In the genomic region with DNA sequence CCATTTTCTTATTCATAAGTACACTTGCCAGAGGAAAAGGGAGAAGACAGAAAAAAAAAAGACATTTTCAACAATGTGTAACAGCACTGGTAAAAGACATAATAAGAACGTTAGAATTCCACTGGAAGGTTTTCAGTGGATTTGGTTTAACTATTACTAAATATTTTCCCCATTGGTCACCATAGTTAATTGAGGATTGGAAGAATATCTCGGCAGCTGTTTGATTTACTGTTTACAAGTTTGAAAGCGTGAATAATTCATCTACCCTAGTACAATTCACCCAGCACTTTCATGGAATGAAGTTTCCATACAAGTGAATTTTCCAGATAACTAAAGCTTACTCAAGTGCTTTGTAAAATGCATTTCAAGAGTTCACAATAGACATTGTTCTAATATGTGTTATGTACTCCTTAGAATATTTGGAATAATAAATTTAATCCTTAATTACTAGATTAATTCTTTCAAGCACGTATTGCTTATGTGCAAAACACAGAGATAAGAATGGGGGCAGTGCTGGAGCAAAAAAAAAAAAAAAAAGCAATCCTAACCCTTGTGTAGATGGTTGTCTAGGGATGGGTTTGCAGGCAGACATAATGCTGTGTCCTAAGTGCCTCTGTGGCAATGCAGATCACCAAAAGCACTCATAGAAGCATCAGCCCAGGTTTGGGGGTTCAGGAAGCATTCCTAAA, we compare ENCODE assay signal across 15 cellular contexts. TPM values are rescaled to one million over a fixed set of nuclear protein-coding genes. Genes with fewer than 3 reads are reported as not detected.
DNase-seq lines count a peak whose midpoint lies in the region; ATAC-seq, FAIRE-seq and TF ChIP-seq lines count a peak whose summit lies in the region.
"Had no signal": no experiment of that assay in that cellular context is flagged by ENCODE, and none has a peak within 500 bp of the region (broad histone marks: within the 10 kb centered on the region; RNA-seq: fewer than 3 reads in every experiment).

No MANE protein-coding gene starts in this region.

- H3K27me3 ChIP-seq in SJCRH30 (no peaks in the 10 kb centered on the region), foreskin keratinocyte (no peaks in the 10 kb centered on the region), thoracic aorta (replicated peaks; ENCODE audit: insufficient read depth) (no peaks in the 10 kb centered on the region)

- H3K36me3 ChIP-seq in SJCRH30 (no peaks in the 10 kb centered on the region), thoracic aorta (no peaks in the 10 kb centered on the region), kidney (ENCODE audit: control insufficient read depth in 1 of 2, insufficient read depth in 2 of 2, low read length in 2 of 2) (peaks cover 0 to 8% of the 10 kb centered on the region in 2 donors)

- intact Hi-C loops in kidney (cut with DNase I) = no loop called here

- FAIRE-seq in kidney (lab: Jason Lieb, UNC) = no peak

- H3K4me3 ChIP-seq in SJCRH30 (peak overlapping the region; percentile 50), thoracic aorta (peak overlapping the region; percentile 57), kidney (ENCODE audit: low read length in 2 of 2) (no peak overlapping the region)

- H3K27ac ChIP-seq in SJCRH30 = peak overlapping the region; percentile 99
- peak overlapping the region; percentile 66 for H3K27ac ChIP-seq in foreskin keratinocyte
- peak overlapping the region in 1 of 2 donors; percentile 28 for H3K27ac ChIP-seq in thoracic aorta
- H3K27ac ChIP-seq in kidney (ENCODE audit: low read depth in 2 of 2, low read length in 2 of 2) = no peak overlapping the region

- TF ChIP-seq CTCF in foreskin keratinocyte (conservative IDR thresholded peaks at IDR 0.05) = no peak
- TF ChIP-seq CTCF in thoracic aorta (IDR thresholded peaks at IDR 0.05) = no peak
- no peak for TF ChIP-seq CTCF in kidney (IDR thresholded peaks at IDR 0.05; ENCODE audit: borderline replicate concordance, extremely low read depth, insufficient read depth)

- H3K9ac ChIP-seq in kidney (ENCODE audit: low read length in 2 of 2) = no peak overlapping the region

- H3K9me3 ChIP-seq in SJCRH30 (replicated peaks) = no peaks in the 10 kb centered on the region; the same call in 1 of the 2 replicates
- peaks cover 3% of the 10 kb centered on the region for H3K9me3 ChIP-seq in thoracic aorta
- peaks cover 0 to 5% of the 10 kb centered on the region in 2 donors for H3K9me3 ChIP-seq in kidney (ENCODE audit: control insufficient read depth in 1 of 2, low read length in 2 of 2)

- peak; percentile 34 to 78 for DNase-seq in SJCRH30
- DNase-seq in foreskin keratinocyte = no peak
- DNase-seq in thoracic aorta (ENCODE audit: low spot score) = no peak
- no peak for DNase-seq in NCI-H1436 (lab: John Stamatoyannopoulos, UW)
- no peak for DNase-seq in kidney
- no peak for DNase-seq in NCI-H345 (lab: John Stamatoyannopoulos, UW)
- DNase-seq: activated CD4-positive, alpha-beta T cell treated with anti-CD3 and anti-CD28 coated beads for 1 hour; activated CD8-positive, alpha-beta memory T cell treated with anti-CD3 and anti-CD28 coated beads, Interleukin-2, amount 50 U/mL, for 48 hours; CD4-positive, alpha-beta T cell; NCI-H524 treated with DMSO at 0.1 percent for 48 hours; RPMI8226; T-helper 17 cell had no signal

- peaks cover 25% of the 10 kb centered on the region for H3K4me1 ChIP-seq in SJCRH30
- H3K4me1 ChIP-seq in foreskin keratinocyte = no peaks in the 10 kb centered on the region
- H3K4me1 ChIP-seq in thoracic aorta (ENCODE audit: control insufficient read depth in 1 of 2, low read depth in 2 of 2) = peaks cover 6 to 7% of the 10 kb centered on the region in 2 donors
- no peaks in the 10 kb centered on the region for H3K4me1 ChIP-seq in kidney (ENCODE audit: control insufficient read depth in 1 of 2, insufficient read depth in 1 of 2, low read depth in 1 of 2, low read length in 2 of 2)

- ATAC-seq in GM19351 (IDR thresholded peaks at IDR 0.05; ENCODE audit: unreplicated experiment) = peak; percentile 25
- no peak for ATAC-seq in foreskin keratinocyte
- no peak for ATAC-seq in thoracic aorta (ENCODE audit: insufficient number of reproducible peaks, low FRiP score, low read depth)
- ATAC-seq: T-helper 17 cell had no signal

RNA-seq across cellular contexts. Expression of gene ENPEP, which starts 57.1 kb away (rescaled TPM):
- total RNA-seq in SJCRH30 (2014; rRNA removed; shearing (Covaris generic)) = 0.56 and 1.2 TPM in 2 replicates
- under 0.01 TPM in 1 of 2 replicates, not detected in the other for total RNA-seq in foreskin keratinocyte
- 0.01 TPM in 1 of 2 replicates, not detected in the other for polyA plus RNA-seq in foreskin keratinocyte
- 1 to 10 TPM in 1 of 2 donors, under 1 TPM in 1; 0.68 to 9.9 TPM for total RNA-seq in thoracic aorta
- 39.9 TPM for total RNA-seq in kidney
- polyA plus RNA-seq in kidney (ENCODE audit: insufficient read depth, low read depth, low replicate concordance) = 83.2 TPM
- total RNA-seq: CD4-positive, alpha-beta T cell; G401; T-helper 17 cell had no signal
- polyA plus RNA-seq: IgD-negative memory B cell had no signal

Comparison
In these comparisons a context has a peak if more than half of its experiments do, and no peak if none do; other contexts are left out.
1. DNase-seq: peak in SJCRH30 (2 of 2); none in foreskin keratinocyte (0 of 2), thoracic aorta (single experiment), NCI-H1436 (single experiment), kidney (single experiment) and NCI-H345 (single experiment).
2. H3K27ac ChIP-seq: peak in SJCRH30 (single experiment) and foreskin keratinocyte (single experiment); none in kidney (0 of 2).
3. H3K4me3 ChIP-seq: peak in SJCRH30 (single experiment) and thoracic aorta (single experiment); none in kidney (0 of 2).